ENCODE assay signal across 1 cellular context in the genomic region with DNA sequence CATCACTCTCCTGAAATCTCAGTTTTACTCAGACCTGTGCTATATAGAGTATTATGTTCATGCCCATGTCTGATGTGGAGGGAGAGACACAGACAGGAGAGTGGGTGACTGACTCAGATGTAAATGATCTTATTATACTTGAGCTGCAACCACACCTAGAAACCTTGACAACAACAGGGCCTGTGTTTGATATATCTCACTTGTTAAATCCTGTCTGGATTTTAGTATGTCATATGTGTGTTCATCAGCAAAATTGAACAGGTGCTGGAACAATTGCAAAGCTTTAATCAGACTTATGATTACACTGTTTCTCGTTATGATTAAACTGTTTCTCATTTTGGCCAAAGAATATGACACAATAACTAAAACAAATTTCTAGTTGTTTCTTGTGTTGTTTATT.
TF ChIP-seq lines count a peak whose summit lies in the region.

No MANE protein-coding gene starts in this region.

TF ChIP-seq in GM23338, 12 proteins besides CTCF, POLR2A, EP300 and RAD21 (continued from another document):
- TF ChIP-seq, protein P1, sequence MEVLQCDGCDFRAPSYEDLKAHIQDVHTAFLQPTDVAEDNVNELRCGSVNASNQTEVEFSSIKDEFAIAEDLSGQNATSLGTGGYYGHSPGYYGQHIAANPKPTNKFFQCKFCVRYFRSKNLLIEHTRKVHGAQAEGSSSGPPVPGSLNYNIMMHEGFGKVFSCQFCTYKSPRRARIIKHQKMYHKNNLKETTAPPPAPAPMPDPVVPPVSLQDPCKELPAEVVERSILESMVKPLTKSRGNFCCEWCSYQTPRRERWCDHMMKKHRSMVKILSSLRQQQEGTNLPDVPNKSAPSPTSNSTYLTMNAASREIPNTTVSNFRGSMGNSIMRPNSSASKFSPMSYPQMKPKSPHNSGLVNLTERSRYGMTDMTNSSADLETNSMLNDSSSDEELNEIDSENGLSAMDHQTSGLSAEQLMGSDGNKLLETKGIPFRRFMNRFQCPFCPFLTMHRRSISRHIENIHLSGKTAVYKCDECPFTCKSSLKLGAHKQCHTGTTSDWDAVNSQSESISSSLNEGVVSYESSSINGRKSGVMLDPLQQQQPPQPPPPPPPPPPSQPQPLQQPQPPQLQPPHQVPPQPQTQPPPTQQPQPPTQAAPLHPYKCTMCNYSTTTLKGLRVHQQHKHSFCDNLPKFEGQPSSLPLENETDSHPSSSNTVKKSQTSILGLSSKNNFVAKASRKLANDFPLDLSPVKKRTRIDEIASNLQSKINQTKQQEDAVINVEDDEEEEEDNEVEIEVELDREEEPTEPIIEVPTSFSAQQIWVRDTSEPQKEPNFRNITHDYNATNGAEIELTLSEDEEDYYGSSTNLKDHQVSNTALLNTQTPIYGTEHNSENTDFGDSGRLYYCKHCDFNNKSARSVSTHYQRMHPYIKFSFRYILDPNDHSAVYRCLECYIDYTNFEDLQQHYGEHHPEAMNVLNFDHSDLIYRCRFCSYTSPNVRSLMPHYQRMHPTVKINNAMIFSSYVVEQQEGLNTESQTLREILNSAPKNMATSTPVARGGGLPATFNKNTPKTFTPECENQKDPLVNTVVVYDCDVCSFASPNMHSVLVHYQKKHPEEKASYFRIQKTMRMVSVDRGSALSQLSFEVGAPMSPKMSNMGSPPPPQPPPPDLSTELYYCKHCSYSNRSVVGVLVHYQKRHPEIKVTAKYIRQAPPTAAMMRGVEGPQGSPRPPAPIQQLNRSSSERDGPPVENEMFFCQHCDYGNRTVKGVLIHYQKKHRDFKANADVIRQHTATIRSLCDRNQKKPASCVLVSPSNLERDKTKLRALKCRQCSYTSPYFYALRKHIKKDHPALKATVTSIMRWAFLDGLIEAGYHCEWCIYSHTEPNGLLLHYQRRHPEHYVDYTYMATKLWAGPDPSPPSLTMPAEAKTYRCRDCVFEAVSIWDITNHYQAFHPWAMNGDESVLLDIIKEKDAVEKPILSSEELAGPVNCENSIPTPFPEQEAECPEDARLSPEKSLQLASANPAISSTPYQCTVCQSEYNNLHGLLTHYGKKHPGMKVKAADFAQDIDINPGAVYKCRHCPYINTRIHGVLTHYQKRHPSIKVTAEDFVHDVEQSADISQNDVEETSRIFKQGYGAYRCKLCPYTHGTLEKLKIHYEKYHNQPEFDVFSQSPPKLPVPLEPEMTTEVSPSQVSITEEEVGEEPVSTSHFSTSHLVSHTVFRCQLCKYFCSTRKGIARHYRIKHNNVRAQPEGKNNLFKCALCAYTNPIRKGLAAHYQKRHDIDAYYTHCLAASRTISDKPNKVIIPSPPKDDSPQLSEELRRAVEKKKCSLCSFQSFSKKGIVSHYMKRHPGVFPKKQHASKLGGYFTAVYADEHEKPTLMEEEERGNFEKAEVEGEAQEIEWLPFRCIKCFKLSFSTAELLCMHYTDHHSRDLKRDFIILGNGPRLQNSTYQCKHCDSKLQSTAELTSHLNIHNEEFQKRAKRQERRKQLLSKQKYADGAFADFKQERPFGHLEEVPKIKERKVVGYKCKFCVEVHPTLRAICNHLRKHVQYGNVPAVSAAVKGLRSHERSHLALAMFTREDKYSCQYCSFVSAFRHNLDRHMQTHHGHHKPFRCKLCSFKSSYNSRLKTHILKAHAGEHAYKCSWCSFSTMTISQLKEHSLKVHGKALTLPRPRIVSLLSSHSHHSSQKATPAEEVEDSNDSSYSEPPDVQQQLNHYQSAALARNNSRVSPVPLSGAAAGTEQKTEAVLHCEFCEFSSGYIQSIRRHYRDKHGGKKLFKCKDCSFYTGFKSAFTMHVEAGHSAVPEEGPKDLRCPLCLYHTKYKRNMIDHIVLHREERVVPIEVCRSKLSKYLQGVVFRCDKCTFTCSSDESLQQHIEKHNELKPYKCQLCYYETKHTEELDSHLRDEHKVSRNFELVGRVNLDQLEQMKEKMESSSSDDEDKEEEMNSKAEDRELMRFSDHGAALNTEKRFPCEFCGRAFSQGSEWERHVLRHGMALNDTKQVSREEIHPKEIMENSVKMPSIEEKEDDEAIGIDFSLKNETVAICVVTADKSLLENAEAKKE (CRISPR knock-in tag; IDR thresholded peaks at IDR 0.05): no peak
- TF ChIP-seq EZH2 (IDR thresholded peaks at IDR 0.05; ENCODE audit: low read depth, unreplicated experiment): no peak
- TF ChIP-seq, protein P2, sequence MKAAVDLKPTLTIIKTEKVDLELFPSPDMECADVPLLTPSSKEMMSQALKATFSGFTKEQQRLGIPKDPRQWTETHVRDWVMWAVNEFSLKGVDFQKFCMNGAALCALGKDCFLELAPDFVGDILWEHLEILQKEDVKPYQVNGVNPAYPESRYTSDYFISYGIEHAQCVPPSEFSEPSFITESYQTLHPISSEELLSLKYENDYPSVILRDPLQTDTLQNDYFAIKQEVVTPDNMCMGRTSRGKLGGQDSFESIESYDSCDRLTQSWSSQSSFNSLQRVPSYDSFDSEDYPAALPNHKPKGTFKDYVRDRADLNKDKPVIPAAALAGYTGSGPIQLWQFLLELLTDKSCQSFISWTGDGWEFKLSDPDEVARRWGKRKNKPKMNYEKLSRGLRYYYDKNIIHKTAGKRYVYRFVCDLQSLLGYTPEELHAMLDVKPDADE (IDR thresholded peaks at IDR 0.05): no peak
